ENCODE assay signal across 8 cellular contexts in the genomic region with DNA sequence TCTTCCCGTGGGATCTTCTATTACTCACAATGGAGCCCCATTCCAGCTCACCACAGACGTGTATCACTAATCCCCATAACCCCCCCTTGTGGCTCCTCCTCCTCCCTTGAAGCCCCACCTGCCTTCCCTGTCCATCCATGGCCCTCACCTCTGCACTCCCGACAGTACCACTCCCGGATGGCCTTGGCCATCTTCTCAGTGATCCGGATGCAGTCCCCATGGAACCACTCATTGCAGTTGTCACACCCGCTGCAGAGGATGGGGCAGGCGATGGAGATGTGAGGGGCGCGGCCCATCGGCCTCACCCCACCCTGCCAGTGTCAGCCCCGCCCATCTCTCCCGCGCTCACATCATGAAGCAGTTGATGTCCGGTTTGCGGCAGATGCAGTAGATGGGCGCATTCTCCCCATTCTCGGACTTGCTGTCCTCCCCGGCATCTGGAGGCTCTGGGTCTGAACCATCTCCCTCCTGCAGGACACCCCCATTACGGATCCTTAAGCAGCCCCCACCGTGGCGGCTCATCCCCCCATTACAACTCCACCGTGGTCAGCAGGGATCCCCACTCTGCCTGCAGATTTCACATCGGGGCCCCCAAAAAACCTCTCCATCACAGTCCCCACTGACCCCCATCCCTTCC. TPM values are rescaled to one million over a fixed set of nuclear protein-coding genes. Genes with fewer than 3 reads are reported as not detected.
DNase-seq lines count a peak whose midpoint lies in the region; TF ChIP-seq lines count a peak whose summit lies in the region.

No MANE protein-coding gene starts in this region.

- H2BK120ac ChIP-seq in mesenchymal stem cell (ENCODE audit: low read depth, low read length): no peak overlapping the region

- peak overlapping the region; percentile 83 for H3K4me2 ChIP-seq in mesenchymal stem cell (ENCODE audit: low read length, poor library complexity, severe bottlenecking)

- no peak overlapping the region for H4K8ac ChIP-seq in mesenchymal stem cell (ENCODE audit: low read length)

- H2AK5ac ChIP-seq in mesenchymal stem cell (ENCODE audit: low read length, severe bottlenecking): no peak overlapping the region

- no peaks in the 10 kb centered on the region for H3K9me3 ChIP-seq in mesenchymal stem cell (ENCODE audit: control insufficient read depth, low read length)

- WGBS in mesenchymal stem cell: 21% methylated on average over 23 of the region's 23 CpGs
- WGBS in urinary bladder: 15% methylated on average over 23 of the region's 23 CpGs

- no peak overlapping the region for H2BK12ac ChIP-seq in mesenchymal stem cell (ENCODE audit: low read length in 2 of 2)

- H3K27ac ChIP-seq in mesenchymal stem cell (ENCODE audit: low read length, poor library complexity, severe bottlenecking) (no peak overlapping the region), urinary bladder (ENCODE audit: low read depth) (peak overlapping the region; percentile 85)

- no peak overlapping the region for H4K91ac ChIP-seq in mesenchymal stem cell (ENCODE audit: low read length)

- H3K4ac ChIP-seq in mesenchymal stem cell (ENCODE audit: low read depth in 1 of 2, low read length in 2 of 2): no peak overlapping the region

- peak; percentile 59 for DNase-seq in activated CD4-positive, alpha-beta T cell treated with anti-CD3 and anti-CD28 coated beads for 48 hours
- DNase-seq in activated CD4-positive, alpha-beta T cell treated with anti-CD3 and anti-CD28 coated beads, Interleukin-2, amount 50 U/mL, for 1 hour: no peak
- DNase-seq in OCI-M1 (lab: John Stamatoyannopoulos, UW) (peak; percentile 29), cardiac fibroblast (ENCODE audit: low read depth in 2 of 2) (peak; percentile 23 to 42), mesenchymal stem cell (peak; percentile 30), iPS-NIHi11 (ENCODE audit: low spot score) (no peak), kidney glomerular epithelial cell (lab: John Stamatoyannopoulos, UW) (no peak)

- no peak overlapping the region for H3K23ac ChIP-seq in mesenchymal stem cell (ENCODE audit: low read length in 2 of 2)

- H2BK5ac ChIP-seq in mesenchymal stem cell (ENCODE audit: low read depth, low read length, poor library complexity, severe bottlenecking): no peak overlapping the region

- H3K27me3 ChIP-seq in mesenchymal stem cell (ENCODE audit: control insufficient read depth in 1 of 2, insufficient read depth in 1 of 2, low read length in 2 of 2): peaks cover 0 to 6% of the 10 kb centered on the region in 2 experiments

- H3K4me1 ChIP-seq in mesenchymal stem cell (ENCODE audit: control insufficient read depth, insufficient read depth, low read depth, low read length): peaks cover 25% of the 10 kb centered on the region
- H3K4me1 ChIP-seq in urinary bladder (ENCODE audit: insufficient read depth): peaks cover 2% of the 10 kb centered on the region

- peak overlapping the region; percentile 72 to 86 for H3K4me3 ChIP-seq in cardiac fibroblast (replicated peaks in 1 of 2; ENCODE audit: low read depth in 2 of 2, low read length in 2 of 2)
- H3K4me3 ChIP-seq in mesenchymal stem cell (ENCODE audit: insufficient read depth in 1 of 2, low read depth in 1 of 2, low read length in 2 of 2): peak overlapping the region; percentile 94 to 96
- peak overlapping the region; percentile 60 for H3K4me3 ChIP-seq in urinary bladder (ENCODE audit: low read depth, low read length)

- H3K18ac ChIP-seq in mesenchymal stem cell (ENCODE audit: low read depth in 1 of 2, low read length in 2 of 2): no peak overlapping the region

- H3K9ac ChIP-seq in mesenchymal stem cell (ENCODE audit: low read length): peak overlapping the region; percentile 92

- H3K36me3 ChIP-seq in mesenchymal stem cell (ENCODE audit: control insufficient read depth in 1 of 2, insufficient read depth in 2 of 2, low read depth in 1 of 2, low read length in 2 of 2) (peaks cover 33 to 45% of the 10 kb centered on the region in 2 experiments), urinary bladder (ENCODE audit: insufficient read depth) (no peaks in the 10 kb centered on the region)

- TF ChIP-seq CTCF in cardiac fibroblast (IDR thresholded peaks at IDR 0.05; ENCODE audit: low read depth, low read length): no peak

- H2BK15ac ChIP-seq in mesenchymal stem cell (ENCODE audit: low read depth, poor library complexity, severe bottlenecking): no peak overlapping the region

- H3K14ac ChIP-seq in mesenchymal stem cell (ENCODE audit: low read length in 2 of 2): no peak overlapping the region

- peaks cover 38% of the 10 kb centered on the region for H3K79me1 ChIP-seq in mesenchymal stem cell (replicated peaks; ENCODE audit: low read length, poor library complexity, severe bottlenecking)

- H2AFZ ChIP-seq in mesenchymal stem cell (ENCODE audit: low read depth, low read length): no peak overlapping the region

RNA-seq across cellular contexts. Expression of gene CXXC1, which starts 1.0 kb away (rescaled TPM):
- 24.0 TPM for polyA plus RNA-seq in mesenchymal stem cell (2013, experiment 1 of 2)
- polyA plus RNA-seq in mesenchymal stem cell (2013, experiment 2 of 2): 24.8 TPM
- 32.4 TPM for total RNA-seq in urinary bladder
- polyA plus RNA-seq in urinary bladder: 73.9 TPM

RNA-seq across cellular contexts. Expression of gene MBD1, which starts 5.2 kb away (rescaled TPM):
- 34.4 TPM for polyA plus RNA-seq in mesenchymal stem cell (2013, experiment 1 of 2)
- polyA plus RNA-seq in mesenchymal stem cell (2013, experiment 2 of 2): 35.0 TPM
- 39.9 TPM for total RNA-seq in urinary bladder
- 57.0 TPM for polyA plus RNA-seq in urinary bladder

RNA-seq across cellular contexts. Expression of gene CFAP53, which starts 20.2 kb away (rescaled TPM):
- 0.19 TPM for polyA plus RNA-seq in mesenchymal stem cell (2013, experiment 1 of 2)
- 0.22 TPM for polyA plus RNA-seq in mesenchymal stem cell (2013, experiment 2 of 2)
- 0.42 TPM for total RNA-seq in urinary bladder
- polyA plus RNA-seq in urinary bladder: 0.34 TPM

Comparison
In these comparisons a context has a peak if more than half of its experiments do, and no peak if none do; other contexts are left out.
1. DNase-seq: peak in activated CD4-positive, alpha-beta T cell treated with anti-CD3 and anti-CD28 coated beads for 48 hours (single experiment), OCI-M1 (single experiment), cardiac fibroblast (2 of 2) and mesenchymal stem cell (single experiment); none in activated CD4-positive, alpha-beta T cell treated with anti-CD3 and anti-CD28 coated beads, Interleukin-2, amount 50 U/mL, for 1 hour (single experiment), iPS-NIHi11 (single experiment) and kidney glomerular epithelial cell (single experiment).
2. Peak in every context shown above with its lines, with median percentiles within 50 percentile points of each other: H3K4me3 ChIP-seq.